ENCODE assay signal across 1 cellular context in genomic region chr5:16681761-16682335, GRCh38.
TF ChIP-seq lines count a peak whose summit lies in the region.

No MANE protein-coding gene starts in this region.

TF ChIP-seq in GM23338, 12 proteins besides CTCF, POLR2A, EP300 and RAD21 (continued from another document):
- TF ChIP-seq REST (IDR thresholded peaks at IDR 0.05; ENCODE audit: unreplicated experiment) (no peak), STAT1 (IDR thresholded peaks at IDR 0.05; ENCODE audit: unreplicated experiment) (no peak), EZH2 (IDR thresholded peaks at IDR 0.05; ENCODE audit: low read depth, unreplicated experiment) (no peak), ZNF114 (CRISPR knock-in tag; IDR thresholded peaks at IDR 0.05) (no peak), POLR2AphosphoS5 (IDR thresholded peaks at IDR 0.05; ENCODE audit: low read depth) (no peak), NANOG (IDR thresholded peaks at IDR 0.05; ENCODE audit: borderline replicate concordance) (no peak), CREB1 (CRISPR knock-in tag; IDR thresholded peaks at IDR 0.05; ENCODE audit: low read depth) (no peak), JUNB (IDR thresholded peaks at IDR 0.05; ENCODE audit: unreplicated experiment) (no peak)
- TF ChIP-seq, protein P1, sequence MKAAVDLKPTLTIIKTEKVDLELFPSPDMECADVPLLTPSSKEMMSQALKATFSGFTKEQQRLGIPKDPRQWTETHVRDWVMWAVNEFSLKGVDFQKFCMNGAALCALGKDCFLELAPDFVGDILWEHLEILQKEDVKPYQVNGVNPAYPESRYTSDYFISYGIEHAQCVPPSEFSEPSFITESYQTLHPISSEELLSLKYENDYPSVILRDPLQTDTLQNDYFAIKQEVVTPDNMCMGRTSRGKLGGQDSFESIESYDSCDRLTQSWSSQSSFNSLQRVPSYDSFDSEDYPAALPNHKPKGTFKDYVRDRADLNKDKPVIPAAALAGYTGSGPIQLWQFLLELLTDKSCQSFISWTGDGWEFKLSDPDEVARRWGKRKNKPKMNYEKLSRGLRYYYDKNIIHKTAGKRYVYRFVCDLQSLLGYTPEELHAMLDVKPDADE (IDR thresholded peaks at IDR 0.05) = no peak
- TF ChIP-seq, protein P2, sequence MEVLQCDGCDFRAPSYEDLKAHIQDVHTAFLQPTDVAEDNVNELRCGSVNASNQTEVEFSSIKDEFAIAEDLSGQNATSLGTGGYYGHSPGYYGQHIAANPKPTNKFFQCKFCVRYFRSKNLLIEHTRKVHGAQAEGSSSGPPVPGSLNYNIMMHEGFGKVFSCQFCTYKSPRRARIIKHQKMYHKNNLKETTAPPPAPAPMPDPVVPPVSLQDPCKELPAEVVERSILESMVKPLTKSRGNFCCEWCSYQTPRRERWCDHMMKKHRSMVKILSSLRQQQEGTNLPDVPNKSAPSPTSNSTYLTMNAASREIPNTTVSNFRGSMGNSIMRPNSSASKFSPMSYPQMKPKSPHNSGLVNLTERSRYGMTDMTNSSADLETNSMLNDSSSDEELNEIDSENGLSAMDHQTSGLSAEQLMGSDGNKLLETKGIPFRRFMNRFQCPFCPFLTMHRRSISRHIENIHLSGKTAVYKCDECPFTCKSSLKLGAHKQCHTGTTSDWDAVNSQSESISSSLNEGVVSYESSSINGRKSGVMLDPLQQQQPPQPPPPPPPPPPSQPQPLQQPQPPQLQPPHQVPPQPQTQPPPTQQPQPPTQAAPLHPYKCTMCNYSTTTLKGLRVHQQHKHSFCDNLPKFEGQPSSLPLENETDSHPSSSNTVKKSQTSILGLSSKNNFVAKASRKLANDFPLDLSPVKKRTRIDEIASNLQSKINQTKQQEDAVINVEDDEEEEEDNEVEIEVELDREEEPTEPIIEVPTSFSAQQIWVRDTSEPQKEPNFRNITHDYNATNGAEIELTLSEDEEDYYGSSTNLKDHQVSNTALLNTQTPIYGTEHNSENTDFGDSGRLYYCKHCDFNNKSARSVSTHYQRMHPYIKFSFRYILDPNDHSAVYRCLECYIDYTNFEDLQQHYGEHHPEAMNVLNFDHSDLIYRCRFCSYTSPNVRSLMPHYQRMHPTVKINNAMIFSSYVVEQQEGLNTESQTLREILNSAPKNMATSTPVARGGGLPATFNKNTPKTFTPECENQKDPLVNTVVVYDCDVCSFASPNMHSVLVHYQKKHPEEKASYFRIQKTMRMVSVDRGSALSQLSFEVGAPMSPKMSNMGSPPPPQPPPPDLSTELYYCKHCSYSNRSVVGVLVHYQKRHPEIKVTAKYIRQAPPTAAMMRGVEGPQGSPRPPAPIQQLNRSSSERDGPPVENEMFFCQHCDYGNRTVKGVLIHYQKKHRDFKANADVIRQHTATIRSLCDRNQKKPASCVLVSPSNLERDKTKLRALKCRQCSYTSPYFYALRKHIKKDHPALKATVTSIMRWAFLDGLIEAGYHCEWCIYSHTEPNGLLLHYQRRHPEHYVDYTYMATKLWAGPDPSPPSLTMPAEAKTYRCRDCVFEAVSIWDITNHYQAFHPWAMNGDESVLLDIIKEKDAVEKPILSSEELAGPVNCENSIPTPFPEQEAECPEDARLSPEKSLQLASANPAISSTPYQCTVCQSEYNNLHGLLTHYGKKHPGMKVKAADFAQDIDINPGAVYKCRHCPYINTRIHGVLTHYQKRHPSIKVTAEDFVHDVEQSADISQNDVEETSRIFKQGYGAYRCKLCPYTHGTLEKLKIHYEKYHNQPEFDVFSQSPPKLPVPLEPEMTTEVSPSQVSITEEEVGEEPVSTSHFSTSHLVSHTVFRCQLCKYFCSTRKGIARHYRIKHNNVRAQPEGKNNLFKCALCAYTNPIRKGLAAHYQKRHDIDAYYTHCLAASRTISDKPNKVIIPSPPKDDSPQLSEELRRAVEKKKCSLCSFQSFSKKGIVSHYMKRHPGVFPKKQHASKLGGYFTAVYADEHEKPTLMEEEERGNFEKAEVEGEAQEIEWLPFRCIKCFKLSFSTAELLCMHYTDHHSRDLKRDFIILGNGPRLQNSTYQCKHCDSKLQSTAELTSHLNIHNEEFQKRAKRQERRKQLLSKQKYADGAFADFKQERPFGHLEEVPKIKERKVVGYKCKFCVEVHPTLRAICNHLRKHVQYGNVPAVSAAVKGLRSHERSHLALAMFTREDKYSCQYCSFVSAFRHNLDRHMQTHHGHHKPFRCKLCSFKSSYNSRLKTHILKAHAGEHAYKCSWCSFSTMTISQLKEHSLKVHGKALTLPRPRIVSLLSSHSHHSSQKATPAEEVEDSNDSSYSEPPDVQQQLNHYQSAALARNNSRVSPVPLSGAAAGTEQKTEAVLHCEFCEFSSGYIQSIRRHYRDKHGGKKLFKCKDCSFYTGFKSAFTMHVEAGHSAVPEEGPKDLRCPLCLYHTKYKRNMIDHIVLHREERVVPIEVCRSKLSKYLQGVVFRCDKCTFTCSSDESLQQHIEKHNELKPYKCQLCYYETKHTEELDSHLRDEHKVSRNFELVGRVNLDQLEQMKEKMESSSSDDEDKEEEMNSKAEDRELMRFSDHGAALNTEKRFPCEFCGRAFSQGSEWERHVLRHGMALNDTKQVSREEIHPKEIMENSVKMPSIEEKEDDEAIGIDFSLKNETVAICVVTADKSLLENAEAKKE (CRISPR knock-in tag; IDR thresholded peaks at IDR 0.05) = no peak
